Comparison of ENCODE assay signal across 1 cellular context in genomic region chr2:230552181-230552580, GRCh38.
TF ChIP-seq lines count a peak whose summit lies in the region.

No MANE protein-coding gene starts in this region.

TF ChIP-seq in HCT116, 20 proteins besides CTCF, POLR2A, EP300 and RAD21 (continued from another document):
- TF ChIP-seq POLR2AphosphoS5 (IDR thresholded peaks at IDR 0.05; ENCODE audit: low read depth, low read length), result no peak
- no peak for TF ChIP-seq SRF (IDR thresholded peaks at IDR 0.05; ENCODE audit: low read depth)
